1 cellular context compared by ENCODE assay signal in the genomic region with DNA sequence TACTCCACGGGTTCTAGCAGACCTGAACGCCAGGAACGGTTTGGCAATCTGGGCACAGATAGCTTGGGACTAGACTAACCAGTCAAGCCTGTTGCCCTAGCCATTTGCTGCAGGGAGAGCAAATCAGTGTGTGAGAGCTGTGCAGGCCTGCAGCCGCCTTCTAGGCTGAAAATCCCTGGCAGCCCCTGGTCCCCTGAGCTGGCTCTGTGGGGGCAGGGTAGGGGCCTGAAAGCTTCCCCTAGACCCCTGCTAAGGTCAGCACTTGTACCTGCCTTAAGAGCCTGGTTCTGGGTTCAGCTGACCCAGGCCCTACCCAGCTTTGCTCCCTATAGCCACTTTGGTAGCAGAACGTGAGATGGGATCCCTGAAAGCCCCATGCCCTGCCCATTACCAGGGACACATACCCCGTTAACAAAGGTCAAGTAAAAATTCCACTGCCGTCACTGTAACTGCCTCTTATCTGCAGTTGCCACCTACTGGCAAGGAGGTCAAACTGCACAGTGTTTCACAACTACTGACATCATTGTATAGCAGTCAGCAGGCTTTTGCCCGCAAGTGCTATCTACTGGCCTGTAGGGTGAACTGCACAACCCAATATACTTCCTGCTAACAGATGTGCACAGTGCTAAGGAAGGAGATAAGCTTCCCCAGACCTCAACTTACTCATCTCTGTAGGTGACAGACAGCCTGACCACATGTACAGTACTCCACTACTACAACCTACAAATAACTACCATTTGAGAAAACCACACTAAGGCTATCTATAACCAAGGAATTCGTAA.
TF ChIP-seq lines count a peak whose summit lies in the region.

No MANE protein-coding gene starts in this region.

TF ChIP-seq in HepG2, 621 proteins besides CTCF, POLR2A, EP300 and RAD21 (continued from another document and continues in another):
- TF ChIP-seq, protein P1, sequence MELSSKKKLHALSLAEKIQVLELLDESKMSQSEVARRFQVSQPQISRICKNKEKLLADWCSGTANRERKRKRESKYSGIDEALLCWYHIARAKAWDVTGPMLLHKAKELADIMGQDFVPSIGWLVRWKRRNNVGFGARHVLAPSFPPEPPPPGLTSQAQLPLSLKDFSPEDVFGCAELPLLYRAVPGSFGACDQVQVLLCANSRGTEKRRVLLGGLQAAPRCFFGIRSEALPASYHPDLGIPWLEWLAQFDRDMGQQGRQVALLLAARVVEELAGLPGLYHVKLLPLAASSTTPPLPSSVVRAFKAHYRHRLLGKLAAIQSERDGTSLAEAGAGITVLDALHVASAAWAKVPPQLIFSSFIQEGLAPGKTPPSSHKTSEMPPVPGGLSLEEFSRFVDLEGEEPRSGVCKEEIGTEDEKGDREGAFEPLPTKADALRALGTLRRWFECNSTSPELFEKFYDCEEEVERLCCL (CRISPR knock-in tag; IDR thresholded peaks at IDR 0.05; ENCODE audit: borderline replicate concordance) = 0 out of 2 replicates have a peak, but pooled peaks have one; percentile 39
- TF ChIP-seq DMAP1 (CRISPR knock-in tag; IDR thresholded peaks at IDR 0.05) (no peak), ZMYM4 (CRISPR knock-in tag; IDR thresholded peaks at IDR 0.05) (peak; percentile 100), ZNF850 (CRISPR knock-in tag; conservative IDR thresholded peaks at IDR 0.05) (no peak), ZFX (CRISPR knock-in tag; IDR thresholded peaks at IDR 0.05; ENCODE audit: low read depth) (no peak), RNF2 (conservative IDR thresholded peaks at IDR 0.05; ENCODE audit: low read depth) (no peak), MIER2 (CRISPR knock-in tag; IDR thresholded peaks at IDR 0.05) (peak; percentile 77), ZNF567 (CRISPR knock-in tag; IDR thresholded peaks at IDR 0.05; ENCODE audit: borderline replicate concordance) (no peak), KLF11 (CRISPR knock-in tag; IDR thresholded peaks at IDR 0.05) (no peak), ATF7 (IDR thresholded peaks at IDR 0.05) (peak; percentile 93), ATF7 (CRISPR knock-in tag; IDR thresholded peaks at IDR 0.05) (peak; percentile 93), ATRX (CRISPR knock-in tag; IDR thresholded peaks at IDR 0.05; ENCODE audit: borderline replicate concordance) (no peak), ZNF552 (CRISPR knock-in tag; IDR thresholded peaks at IDR 0.05; ENCODE audit: borderline replicate concordance) (no peak), ISL2 (CRISPR knock-in tag; IDR thresholded peaks at IDR 0.05) (no peak), ZFP1 (CRISPR knock-in tag; IDR thresholded peaks at IDR 0.05) (no peak), ZNF768 (CRISPR knock-in tag; IDR thresholded peaks at IDR 0.05) (0 out of 2 replicates have a peak, but pooled peaks have one; percentile 18), PHF20 (CRISPR knock-in tag; IDR thresholded peaks at IDR 0.05) (peak; percentile 20; the same call in 1 of the 2 replicates), MAF1 (CRISPR knock-in tag; IDR thresholded peaks at IDR 0.05; ENCODE audit: borderline replicate concordance) (no peak), JUND (CRISPR knock-in tag; IDR thresholded peaks at IDR 0.05) (peak; percentile 80), NR2F1 (CRISPR knock-in tag; IDR thresholded peaks at IDR 0.05) (no peak), GABPB1 (CRISPR knock-in tag; IDR thresholded peaks at IDR 0.05) (peak; percentile 30; the same call in 1 of the 2 replicates), PHF8 (CRISPR knock-in tag; IDR thresholded peaks at IDR 0.05) (peak; percentile 5; the same call in 1 of the 2 replicates), ZFP62 (CRISPR knock-in tag; IDR thresholded peaks at IDR 0.05) (no peak), HHEX (CRISPR knock-in tag; IDR thresholded peaks at IDR 0.05) (no peak), FOXK2 (IDR thresholded peaks at IDR 0.05) (no peak), ZSCAN31 (CRISPR knock-in tag; IDR thresholded peaks at IDR 0.05; ENCODE audit: low read depth) (no peak), SIX4 (CRISPR knock-in tag; IDR thresholded peaks at IDR 0.05) (no peak), NBN (conservative IDR thresholded peaks at IDR 0.05) (no peak), REPIN1 (CRISPR knock-in tag; IDR thresholded peaks at IDR 0.05; ENCODE audit: borderline replicate concordance, low read depth) (peak; percentile 57; the same call in 1 of the 2 replicates), NFE2L2 (IDR thresholded peaks at IDR 0.05; ENCODE audit: low read length) (no peak), ZNF383 (CRISPR knock-in tag; IDR thresholded peaks at IDR 0.05; ENCODE audit: borderline replicate concordance) (no peak), NONO (IDR thresholded peaks at IDR 0.05) (no peak), NONO (CRISPR knock-in tag; conservative IDR thresholded peaks at IDR 0.05) (0 out of 2 replicates have a peak, but pooled peaks have one; percentile 53)
- TF ChIP-seq, protein P2, sequence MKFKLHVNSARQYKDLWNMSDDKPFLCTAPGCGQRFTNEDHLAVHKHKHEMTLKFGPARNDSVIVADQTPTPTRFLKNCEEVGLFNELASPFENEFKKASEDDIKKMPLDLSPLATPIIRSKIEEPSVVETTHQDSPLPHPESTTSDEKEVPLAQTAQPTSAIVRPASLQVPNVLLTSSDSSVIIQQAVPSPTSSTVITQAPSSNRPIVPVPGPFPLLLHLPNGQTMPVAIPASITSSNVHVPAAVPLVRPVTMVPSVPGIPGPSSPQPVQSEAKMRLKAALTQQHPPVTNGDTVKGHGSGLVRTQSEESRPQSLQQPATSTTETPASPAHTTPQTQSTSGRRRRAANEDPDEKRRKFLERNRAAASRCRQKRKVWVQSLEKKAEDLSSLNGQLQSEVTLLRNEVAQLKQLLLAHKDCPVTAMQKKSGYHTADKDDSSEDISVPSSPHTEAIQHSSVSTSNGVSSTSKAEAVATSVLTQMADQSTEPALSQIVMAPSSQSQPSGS (CRISPR knock-in tag; IDR thresholded peaks at IDR 0.05) = peak; percentile 99
- TF ChIP-seq, protein P3, sequence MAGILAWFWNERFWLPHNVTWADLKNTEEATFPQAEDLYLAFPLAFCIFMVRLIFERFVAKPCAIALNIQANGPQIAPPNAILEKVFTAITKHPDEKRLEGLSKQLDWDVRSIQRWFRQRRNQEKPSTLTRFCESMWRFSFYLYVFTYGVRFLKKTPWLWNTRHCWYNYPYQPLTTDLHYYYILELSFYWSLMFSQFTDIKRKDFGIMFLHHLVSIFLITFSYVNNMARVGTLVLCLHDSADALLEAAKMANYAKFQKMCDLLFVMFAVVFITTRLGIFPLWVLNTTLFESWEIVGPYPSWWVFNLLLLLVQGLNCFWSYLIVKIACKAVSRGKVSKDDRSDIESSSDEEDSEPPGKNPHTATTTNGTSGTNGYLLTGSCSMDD (CRISPR knock-in tag; IDR thresholded peaks at IDR 0.05) = no peak
- TF ChIP-seq, protein P4, sequence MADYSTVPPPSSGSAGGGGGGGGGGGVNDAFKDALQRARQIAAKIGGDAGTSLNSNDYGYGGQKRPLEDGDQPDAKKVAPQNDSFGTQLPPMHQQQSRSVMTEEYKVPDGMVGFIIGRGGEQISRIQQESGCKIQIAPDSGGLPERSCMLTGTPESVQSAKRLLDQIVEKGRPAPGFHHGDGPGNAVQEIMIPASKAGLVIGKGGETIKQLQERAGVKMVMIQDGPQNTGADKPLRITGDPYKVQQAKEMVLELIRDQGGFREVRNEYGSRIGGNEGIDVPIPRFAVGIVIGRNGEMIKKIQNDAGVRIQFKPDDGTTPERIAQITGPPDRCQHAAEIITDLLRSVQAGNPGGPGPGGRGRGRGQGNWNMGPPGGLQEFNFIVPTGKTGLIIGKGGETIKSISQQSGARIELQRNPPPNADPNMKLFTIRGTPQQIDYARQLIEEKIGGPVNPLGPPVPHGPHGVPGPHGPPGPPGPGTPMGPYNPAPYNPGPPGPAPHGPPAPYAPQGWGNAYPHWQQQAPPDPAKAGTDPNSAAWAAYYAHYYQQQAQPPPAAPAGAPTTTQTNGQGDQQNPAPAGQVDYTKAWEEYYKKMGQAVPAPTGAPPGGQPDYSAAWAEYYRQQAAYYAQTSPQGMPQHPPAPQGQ (CRISPR knock-in tag; IDR thresholded peaks at IDR 0.05; ENCODE audit: borderline replicate concordance) = no peak
- TF ChIP-seq, protein P5, sequence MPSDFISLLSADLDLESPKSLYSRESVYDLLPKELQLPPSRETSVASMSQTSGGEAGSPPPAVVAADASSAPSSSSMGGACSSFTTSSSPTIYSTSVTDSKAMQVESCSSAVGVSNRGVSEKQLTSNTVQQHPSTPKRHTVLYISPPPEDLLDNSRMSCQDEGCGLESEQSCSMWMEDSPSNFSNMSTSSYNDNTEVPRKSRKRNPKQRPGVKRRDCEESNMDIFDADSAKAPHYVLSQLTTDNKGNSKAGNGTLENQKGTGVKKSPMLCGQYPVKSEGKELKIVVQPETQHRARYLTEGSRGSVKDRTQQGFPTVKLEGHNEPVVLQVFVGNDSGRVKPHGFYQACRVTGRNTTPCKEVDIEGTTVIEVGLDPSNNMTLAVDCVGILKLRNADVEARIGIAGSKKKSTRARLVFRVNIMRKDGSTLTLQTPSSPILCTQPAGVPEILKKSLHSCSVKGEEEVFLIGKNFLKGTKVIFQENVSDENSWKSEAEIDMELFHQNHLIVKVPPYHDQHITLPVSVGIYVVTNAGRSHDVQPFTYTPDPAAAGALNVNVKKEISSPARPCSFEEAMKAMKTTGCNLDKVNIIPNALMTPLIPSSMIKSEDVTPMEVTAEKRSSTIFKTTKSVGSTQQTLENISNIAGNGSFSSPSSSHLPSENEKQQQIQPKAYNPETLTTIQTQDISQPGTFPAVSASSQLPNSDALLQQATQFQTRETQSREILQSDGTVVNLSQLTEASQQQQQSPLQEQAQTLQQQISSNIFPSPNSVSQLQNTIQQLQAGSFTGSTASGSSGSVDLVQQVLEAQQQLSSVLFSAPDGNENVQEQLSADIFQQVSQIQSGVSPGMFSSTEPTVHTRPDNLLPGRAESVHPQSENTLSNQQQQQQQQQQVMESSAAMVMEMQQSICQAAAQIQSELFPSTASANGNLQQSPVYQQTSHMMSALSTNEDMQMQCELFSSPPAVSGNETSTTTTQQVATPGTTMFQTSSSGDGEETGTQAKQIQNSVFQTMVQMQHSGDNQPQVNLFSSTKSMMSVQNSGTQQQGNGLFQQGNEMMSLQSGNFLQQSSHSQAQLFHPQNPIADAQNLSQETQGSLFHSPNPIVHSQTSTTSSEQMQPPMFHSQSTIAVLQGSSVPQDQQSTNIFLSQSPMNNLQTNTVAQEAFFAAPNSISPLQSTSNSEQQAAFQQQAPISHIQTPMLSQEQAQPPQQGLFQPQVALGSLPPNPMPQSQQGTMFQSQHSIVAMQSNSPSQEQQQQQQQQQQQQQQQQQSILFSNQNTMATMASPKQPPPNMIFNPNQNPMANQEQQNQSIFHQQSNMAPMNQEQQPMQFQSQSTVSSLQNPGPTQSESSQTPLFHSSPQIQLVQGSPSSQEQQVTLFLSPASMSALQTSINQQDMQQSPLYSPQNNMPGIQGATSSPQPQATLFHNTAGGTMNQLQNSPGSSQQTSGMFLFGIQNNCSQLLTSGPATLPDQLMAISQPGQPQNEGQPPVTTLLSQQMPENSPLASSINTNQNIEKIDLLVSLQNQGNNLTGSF (CRISPR knock-in tag; IDR thresholded peaks at IDR 0.05) = no peak
- TF ChIP-seq, protein P6, sequence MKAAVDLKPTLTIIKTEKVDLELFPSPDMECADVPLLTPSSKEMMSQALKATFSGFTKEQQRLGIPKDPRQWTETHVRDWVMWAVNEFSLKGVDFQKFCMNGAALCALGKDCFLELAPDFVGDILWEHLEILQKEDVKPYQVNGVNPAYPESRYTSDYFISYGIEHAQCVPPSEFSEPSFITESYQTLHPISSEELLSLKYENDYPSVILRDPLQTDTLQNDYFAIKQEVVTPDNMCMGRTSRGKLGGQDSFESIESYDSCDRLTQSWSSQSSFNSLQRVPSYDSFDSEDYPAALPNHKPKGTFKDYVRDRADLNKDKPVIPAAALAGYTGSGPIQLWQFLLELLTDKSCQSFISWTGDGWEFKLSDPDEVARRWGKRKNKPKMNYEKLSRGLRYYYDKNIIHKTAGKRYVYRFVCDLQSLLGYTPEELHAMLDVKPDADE (CRISPR knock-in tag; IDR thresholded peaks at IDR 0.05) = no peak
- TF ChIP-seq, protein P7, sequence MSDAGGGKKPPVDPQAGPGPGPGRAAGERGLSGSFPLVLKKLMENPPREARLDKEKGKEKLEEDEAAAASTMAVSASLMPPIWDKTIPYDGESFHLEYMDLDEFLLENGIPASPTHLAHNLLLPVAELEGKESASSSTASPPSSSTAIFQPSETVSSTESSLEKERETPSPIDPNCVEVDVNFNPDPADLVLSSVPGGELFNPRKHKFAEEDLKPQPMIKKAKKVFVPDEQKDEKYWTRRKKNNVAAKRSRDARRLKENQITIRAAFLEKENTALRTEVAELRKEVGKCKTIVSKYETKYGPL (CRISPR knock-in tag; IDR thresholded peaks at IDR 0.05) = no peak
- TF ChIP-seq, protein P8, sequence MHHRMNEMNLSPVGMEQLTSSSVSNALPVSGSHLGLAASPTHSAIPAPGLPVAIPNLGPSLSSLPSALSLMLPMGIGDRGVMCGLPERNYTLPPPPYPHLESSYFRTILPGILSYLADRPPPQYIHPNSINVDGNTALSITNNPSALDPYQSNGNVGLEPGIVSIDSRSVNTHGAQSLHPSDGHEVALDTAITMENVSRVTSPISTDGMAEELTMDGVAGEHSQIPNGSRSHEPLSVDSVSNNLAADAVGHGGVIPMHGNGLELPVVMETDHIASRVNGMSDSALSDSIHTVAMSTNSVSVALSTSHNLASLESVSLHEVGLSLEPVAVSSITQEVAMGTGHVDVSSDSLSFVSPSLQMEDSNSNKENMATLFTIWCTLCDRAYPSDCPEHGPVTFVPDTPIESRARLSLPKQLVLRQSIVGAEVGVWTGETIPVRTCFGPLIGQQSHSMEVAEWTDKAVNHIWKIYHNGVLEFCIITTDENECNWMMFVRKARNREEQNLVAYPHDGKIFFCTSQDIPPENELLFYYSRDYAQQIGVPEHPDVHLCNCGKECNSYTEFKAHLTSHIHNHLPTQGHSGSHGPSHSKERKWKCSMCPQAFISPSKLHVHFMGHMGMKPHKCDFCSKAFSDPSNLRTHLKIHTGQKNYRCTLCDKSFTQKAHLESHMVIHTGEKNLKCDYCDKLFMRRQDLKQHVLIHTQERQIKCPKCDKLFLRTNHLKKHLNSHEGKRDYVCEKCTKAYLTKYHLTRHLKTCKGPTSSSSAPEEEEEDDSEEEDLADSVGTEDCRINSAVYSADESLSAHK (CRISPR knock-in tag; IDR thresholded peaks at IDR 0.05; ENCODE audit: borderline replicate concordance) = no peak
- TF ChIP-seq, protein P9, sequence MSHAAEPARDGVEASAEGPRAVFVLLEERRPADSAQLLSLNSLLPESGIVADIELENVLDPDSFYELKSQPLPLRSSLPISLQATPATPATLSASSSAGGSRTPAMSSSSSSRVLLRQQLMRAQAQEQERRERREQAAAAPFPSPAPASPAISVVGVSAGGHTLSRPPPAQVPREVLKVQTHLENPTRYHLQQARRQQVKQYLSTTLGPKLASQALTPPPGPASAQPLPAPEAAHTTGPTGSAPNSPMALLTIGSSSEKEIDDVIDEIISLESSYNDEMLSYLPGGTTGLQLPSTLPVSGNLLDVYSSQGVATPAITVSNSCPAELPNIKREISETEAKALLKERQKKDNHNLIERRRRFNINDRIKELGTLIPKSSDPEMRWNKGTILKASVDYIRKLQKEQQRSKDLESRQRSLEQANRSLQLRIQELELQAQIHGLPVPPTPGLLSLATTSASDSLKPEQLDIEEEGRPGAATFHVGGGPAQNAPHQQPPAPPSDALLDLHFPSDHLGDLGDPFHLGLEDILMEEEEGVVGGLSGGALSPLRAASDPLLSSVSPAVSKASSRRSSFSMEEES (CRISPR knock-in tag; IDR thresholded peaks at IDR 0.05) = no peak
- TF ChIP-seq, protein P10, sequence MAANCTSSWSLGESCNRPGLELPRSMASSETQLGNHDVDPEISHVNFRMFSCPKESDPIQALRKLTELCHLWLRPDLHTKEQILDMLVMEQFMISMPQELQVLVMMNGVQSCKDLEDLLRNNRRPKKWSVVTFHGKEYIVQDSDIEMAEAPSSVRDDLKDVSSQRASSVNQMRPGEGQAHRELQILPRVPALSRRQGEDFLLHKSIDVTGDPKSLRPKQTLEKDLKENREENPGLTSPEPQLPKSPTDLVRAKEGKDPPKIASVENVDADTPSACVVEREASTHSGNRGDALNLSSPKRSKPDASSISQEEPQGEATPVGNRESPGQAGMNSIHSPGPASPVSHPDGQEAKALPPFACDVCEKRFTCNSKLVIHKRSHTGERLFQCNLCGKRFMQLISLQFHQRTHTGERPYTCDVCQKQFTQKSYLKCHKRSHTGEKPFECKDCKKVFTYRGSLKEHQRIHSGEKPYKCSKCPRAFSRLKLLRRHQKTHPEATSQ (CRISPR knock-in tag; IDR thresholded peaks at IDR 0.05; ENCODE audit: borderline replicate concordance) = no peak; the same call in 1 of the 2 replicates
